Comparison of ENCODE assay signal across 1 cellular context in genomic region chr20:43507150-43508080, GRCh38.
TF ChIP-seq lines count a peak whose summit lies in the region.

TSS of gene L3MBTL1 (plus strand) at chr20:43507697. CDS start at chr20:43513504, 5,807 bp downstream.

TF ChIP-seq in WTC11, 78 proteins besides CTCF, POLR2A, EP300 and RAD21 (continued from another document):
- TF ChIP-seq, protein P1, sequence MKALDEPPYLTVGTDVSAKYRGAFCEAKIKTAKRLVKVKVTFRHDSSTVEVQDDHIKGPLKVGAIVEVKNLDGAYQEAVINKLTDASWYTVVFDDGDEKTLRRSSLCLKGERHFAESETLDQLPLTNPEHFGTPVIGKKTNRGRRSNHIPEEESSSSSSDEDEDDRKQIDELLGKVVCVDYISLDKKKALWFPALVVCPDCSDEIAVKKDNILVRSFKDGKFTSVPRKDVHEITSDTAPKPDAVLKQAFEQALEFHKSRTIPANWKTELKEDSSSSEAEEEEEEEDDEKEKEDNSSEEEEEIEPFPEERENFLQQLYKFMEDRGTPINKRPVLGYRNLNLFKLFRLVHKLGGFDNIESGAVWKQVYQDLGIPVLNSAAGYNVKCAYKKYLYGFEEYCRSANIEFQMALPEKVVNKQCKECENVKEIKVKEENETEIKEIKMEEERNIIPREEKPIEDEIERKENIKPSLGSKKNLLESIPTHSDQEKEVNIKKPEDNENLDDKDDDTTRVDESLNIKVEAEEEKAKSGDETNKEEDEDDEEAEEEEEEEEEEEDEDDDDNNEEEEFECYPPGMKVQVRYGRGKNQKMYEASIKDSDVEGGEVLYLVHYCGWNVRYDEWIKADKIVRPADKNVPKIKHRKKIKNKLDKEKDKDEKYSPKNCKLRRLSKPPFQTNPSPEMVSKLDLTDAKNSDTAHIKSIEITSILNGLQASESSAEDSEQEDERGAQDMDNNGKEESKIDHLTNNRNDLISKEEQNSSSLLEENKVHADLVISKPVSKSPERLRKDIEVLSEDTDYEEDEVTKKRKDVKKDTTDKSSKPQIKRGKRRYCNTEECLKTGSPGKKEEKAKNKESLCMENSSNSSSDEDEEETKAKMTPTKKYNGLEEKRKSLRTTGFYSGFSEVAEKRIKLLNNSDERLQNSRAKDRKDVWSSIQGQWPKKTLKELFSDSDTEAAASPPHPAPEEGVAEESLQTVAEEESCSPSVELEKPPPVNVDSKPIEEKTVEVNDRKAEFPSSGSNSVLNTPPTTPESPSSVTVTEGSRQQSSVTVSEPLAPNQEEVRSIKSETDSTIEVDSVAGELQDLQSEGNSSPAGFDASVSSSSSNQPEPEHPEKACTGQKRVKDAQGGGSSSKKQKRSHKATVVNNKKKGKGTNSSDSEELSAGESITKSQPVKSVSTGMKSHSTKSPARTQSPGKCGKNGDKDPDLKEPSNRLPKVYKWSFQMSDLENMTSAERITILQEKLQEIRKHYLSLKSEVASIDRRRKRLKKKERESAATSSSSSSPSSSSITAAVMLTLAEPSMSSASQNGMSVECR (CRISPR knock-in tag; IDR thresholded peaks at IDR 0.05; ENCODE audit: borderline replicate concordance) = peak; percentile 58; the same call in 1 of the 2 replicates
- no peak for TF ChIP-seq ZBTB21 (CRISPR knock-in tag; IDR thresholded peaks at IDR 0.05; ENCODE audit: borderline replicate concordance)
- TF ChIP-seq ZMAT4 (CRISPR knock-in tag; IDR thresholded peaks at IDR 0.05) = no peak
- peak; percentile 64; the same call in 1 of the 2 replicates for TF ChIP-seq CBFB (CRISPR knock-in tag; IDR thresholded peaks at IDR 0.05; ENCODE audit: low read depth)
- no peak for TF ChIP-seq ZNF121 (CRISPR knock-in tag; IDR thresholded peaks at IDR 0.05)
- TF ChIP-seq, protein P2, sequence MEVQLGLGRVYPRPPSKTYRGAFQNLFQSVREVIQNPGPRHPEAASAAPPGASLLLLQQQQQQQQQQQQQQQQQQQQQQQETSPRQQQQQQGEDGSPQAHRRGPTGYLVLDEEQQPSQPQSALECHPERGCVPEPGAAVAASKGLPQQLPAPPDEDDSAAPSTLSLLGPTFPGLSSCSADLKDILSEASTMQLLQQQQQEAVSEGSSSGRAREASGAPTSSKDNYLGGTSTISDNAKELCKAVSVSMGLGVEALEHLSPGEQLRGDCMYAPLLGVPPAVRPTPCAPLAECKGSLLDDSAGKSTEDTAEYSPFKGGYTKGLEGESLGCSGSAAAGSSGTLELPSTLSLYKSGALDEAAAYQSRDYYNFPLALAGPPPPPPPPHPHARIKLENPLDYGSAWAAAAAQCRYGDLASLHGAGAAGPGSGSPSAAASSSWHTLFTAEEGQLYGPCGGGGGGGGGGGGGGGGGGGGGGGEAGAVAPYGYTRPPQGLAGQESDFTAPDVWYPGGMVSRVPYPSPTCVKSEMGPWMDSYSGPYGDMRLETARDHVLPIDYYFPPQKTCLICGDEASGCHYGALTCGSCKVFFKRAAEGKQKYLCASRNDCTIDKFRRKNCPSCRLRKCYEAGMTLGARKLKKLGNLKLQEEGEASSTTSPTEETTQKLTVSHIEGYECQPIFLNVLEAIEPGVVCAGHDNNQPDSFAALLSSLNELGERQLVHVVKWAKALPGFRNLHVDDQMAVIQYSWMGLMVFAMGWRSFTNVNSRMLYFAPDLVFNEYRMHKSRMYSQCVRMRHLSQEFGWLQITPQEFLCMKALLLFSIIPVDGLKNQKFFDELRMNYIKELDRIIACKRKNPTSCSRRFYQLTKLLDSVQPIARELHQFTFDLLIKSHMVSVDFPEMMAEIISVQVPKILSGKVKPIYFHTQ (CRISPR knock-in tag; IDR thresholded peaks at IDR 0.05) = no peak
- no peak for TF ChIP-seq SMAD3 (CRISPR knock-in tag; IDR thresholded peaks at IDR 0.05; ENCODE audit: borderline replicate concordance)
- TF ChIP-seq SMAD4 (CRISPR knock-in tag; IDR thresholded peaks at IDR 0.05) = peak; percentile 72
- peak; percentile 75; the same call in 1 of the 2 replicates for TF ChIP-seq HMGXB4 (CRISPR knock-in tag; IDR thresholded peaks at IDR 0.05)
- TF ChIP-seq NR2C2 (CRISPR knock-in tag; IDR thresholded peaks at IDR 0.05) = 0 out of 2 replicates have a peak, but pooled peaks have one; percentile 3
- TF ChIP-seq ZNF232 (CRISPR knock-in tag; IDR thresholded peaks at IDR 0.05) = peak; percentile 55; the same call in 1 of the 2 replicates
- TF ChIP-seq ETV6 (CRISPR knock-in tag; IDR thresholded peaks at IDR 0.05) = 0 out of 2 replicates have a peak, but pooled peaks have one; percentile 38
- TF ChIP-seq ZNF396 (CRISPR knock-in tag; IDR thresholded peaks at IDR 0.05; ENCODE audit: borderline replicate concordance) = no peak
- TF ChIP-seq USF1 (CRISPR knock-in tag; IDR thresholded peaks at IDR 0.05) = peak; percentile 50; the same call in 1 of the 2 replicates
- no peak for TF ChIP-seq HMGA2 (CRISPR knock-in tag; IDR thresholded peaks at IDR 0.05)
